In genomic region chr18:62420151-62420512, GRCh38 we compare ENCODE assay signal across 8 cellular contexts.
DNase-seq lines count a peak whose midpoint lies in the region; ATAC-seq lines count a peak whose summit lies in the region.

No MANE protein-coding gene starts in this region.

- POLR2A ChIA-PET in activated CD4-positive, alpha-beta memory T cell treated with anti-CD3 and anti-CD28 coated beads, Interleukin-2, amount 10 ng/mL, durations not matched to agents 7 days and 5 days (lab: Charles Lee): interaction anchor here (0.6 to 2.6 kb wide), 16 partner anchors 12 to 233 kb away, joined by 3 to 33 read pairs (median 10); partner anchors contain the start of genes PIGN, RELCH and TNFRSF11A

- H3K9me3 Mint-ChIP-seq in activated CD4-positive, alpha-beta memory T cell treated with anti-CD3 and anti-CD28 coated beads, Interleukin-2, amount 10 ng/mL, durations not matched to agents 7 days and 5 days: peaks cover 10% of the 10 kb centered on the region

- peak; percentile 8 for DNase-seq in stimulated activated naive CD4-positive, alpha-beta T cell treated with Interleukin-2 at 50 U/mL for 16 hours (lab: John Stamatoyannopoulos, UW)
- no peak for DNase-seq in stimulated activated naive CD4-positive, alpha-beta T cell (lab: John Stamatoyannopoulos, UW)
- no peak for DNase-seq in activated CD4-positive, alpha-beta memory T cell treated with anti-CD3 and anti-CD28 coated beads, Interleukin-2, amount 10 ng/mL, durations not matched to agents 7 days and 5 days
- DNase-seq in iris pigment epithelial cell (ENCODE audit: low read depth): peak; percentile 38
- DNase-seq in nucleus accumbens (lab: John Stamatoyannopoulos, UW): no peak

- peak overlapping the region; percentile 89 for H3K27ac Mint-ChIP-seq in activated CD4-positive, alpha-beta memory T cell treated with anti-CD3 and anti-CD28 coated beads, Interleukin-2, amount 10 ng/mL, durations not matched to agents 7 days and 5 days

- no peaks in the 10 kb centered on the region for H3K27me3 Mint-ChIP-seq in activated CD4-positive, alpha-beta memory T cell treated with anti-CD3 and anti-CD28 coated beads, Interleukin-2, amount 10 ng/mL, durations not matched to agents 7 days and 5 days

- CTCF ChIA-PET in activated CD4-positive, alpha-beta memory T cell treated with anti-CD3 and anti-CD28 coated beads, Interleukin-2, amount 10 ng/mL, durations not matched to agents 7 days and 5 days (lab: Charles Lee): interaction anchor here (0.7 to 2.8 kb wide), 12 partner anchors 10 to 297 kb away, joined by 3 to 10 read pairs (median 6); partner anchors contain the start of genes PIGN, RELCH and ZCCHC2

- no peak for ATAC-seq in GM19324 (IDR thresholded peaks at IDR 0.05; ENCODE audit: low FRiP score, unreplicated experiment)
- no peak for ATAC-seq in GM18868 (IDR thresholded peaks at IDR 0.05; ENCODE audit: unreplicated experiment)
- ATAC-seq in HG02885 (IDR thresholded peaks at IDR 0.05; ENCODE audit: poor library complexity, unreplicated experiment): no peak

- peaks cover 56% of the 10 kb centered on the region for H3K4me1 Mint-ChIP-seq in activated CD4-positive, alpha-beta memory T cell treated with anti-CD3 and anti-CD28 coated beads, Interleukin-2, amount 10 ng/mL, durations not matched to agents 7 days and 5 days

- peak overlapping the region; percentile 66 for H3K4me3 Mint-ChIP-seq in activated CD4-positive, alpha-beta memory T cell treated with anti-CD3 and anti-CD28 coated beads, Interleukin-2, amount 10 ng/mL, durations not matched to agents 7 days and 5 days

- H3K36me3 Mint-ChIP-seq in activated CD4-positive, alpha-beta memory T cell treated with anti-CD3 and anti-CD28 coated beads, Interleukin-2, amount 10 ng/mL, durations not matched to agents 7 days and 5 days (ENCODE audit: low read depth): peaks cover 22% of the 10 kb centered on the region

Comparison
In these comparisons a context has a peak if more than half of its experiments do, and no peak if none do; other contexts are left out.
1. DNase-seq: peak in stimulated activated naive CD4-positive, alpha-beta T cell treated with Interleukin-2 at 50 U/mL for 16 hours (single experiment) and iris pigment epithelial cell (single experiment); none in stimulated activated naive CD4-positive, alpha-beta T cell (0 of 6), activated CD4-positive, alpha-beta memory T cell treated with anti-CD3 and anti-CD28 coated beads, Interleukin-2, amount 10 ng/mL, durations not matched to agents 7 days and 5 days (single experiment) and nucleus accumbens (0 of 56).